ENCODE assay signal across 9 cellular contexts in genomic region chr16:85350973-85351372, GRCh38.
A peak's percentile ranks its signal among the peaks of the same experiment; 100 is the strongest.
DNase-seq lines count a peak whose midpoint lies in the region; ATAC-seq lines count a peak whose summit lies in the region.
"Had no signal": no experiment of that assay in that cellular context is flagged by ENCODE, and none has a peak within 500 bp of the region (broad histone marks: within the 10 kb centered on the region; RNA-seq: fewer than 3 reads in every experiment).

No MANE protein-coding gene starts in this region.

- H3K9me3 Mint-ChIP-seq in stimulated activated effector memory CD8-positive, alpha-beta T cell treated with anti-CD3 and anti-CD28 coated beads, Interleukin-12 subunit alpha, Interleukin-12 subunit beta, amount 100 ng/mL, for 72 hours: no peaks in the 10 kb centered on the region

- H3K4me1 Mint-ChIP-seq in stimulated activated effector memory CD8-positive, alpha-beta T cell treated with anti-CD3 and anti-CD28 coated beads, Interleukin-12 subunit alpha, Interleukin-12 subunit beta, amount 100 ng/mL, for 72 hours: no peaks in the 10 kb centered on the region

- DNase-seq in NCI-H187 (lab: John Stamatoyannopoulos, UW) (peak; percentile 16 to 25), NCI-H187 treated with DMSO at 0.1 percent for 48 hours (lab: John Stamatoyannopoulos, UW) (no peak), SJSA1 (ENCODE audit: low read depth in 1 of 2, low spot score in 2 of 2) (peak; percentile 94 to 98), foreskin melanocyte (peak; percentile 93), putamen (ENCODE audit: low spot score) (peak; percentile 87), germinal center (ENCODE audit: low spot score) (no peak)
- DNase-seq in stimulated activated effector memory CD8-positive, alpha-beta T cell treated with anti-CD3 and anti-CD28 coated beads, Interleukin-12 subunit alpha, Interleukin-12 subunit beta, amount 100 ng/mL, for 72 hours (ENCODE audit: low spot score in 2 of 2): no peak

- ATAC-seq in HG02571 (IDR thresholded peaks at IDR 0.05; ENCODE audit: unreplicated experiment): no peak
- ATAC-seq in stimulated activated effector memory CD8-positive, alpha-beta T cell treated with anti-CD3 and anti-CD28 coated beads, Interleukin-12 subunit alpha, Interleukin-12 subunit beta, amount 100 ng/mL, for 72 hours: no peak

- peaks cover 50% of the 10 kb centered on the region for H3K4me1 ChIP-seq in SJSA1 (replicated peaks)

- H3K27ac ChIP-seq in SJSA1: peak overlapping the region; percentile 28; the same call in 1 of the 2 replicates
- H3K27ac ChIP-seq: skin epidermis had no signal

- no peak overlapping the region for H3K4me3 ChIP-seq in SJSA1
- H3K4me3 ChIP-seq: skin epidermis had no signal

- no peaks in the 10 kb centered on the region; the same call in 1 of the 2 replicates for H3K9me3 ChIP-seq in SJSA1 (replicated peaks)

- H3K36me3 Mint-ChIP-seq in stimulated activated effector memory CD8-positive, alpha-beta T cell treated with anti-CD3 and anti-CD28 coated beads, Interleukin-12 subunit alpha, Interleukin-12 subunit beta, amount 100 ng/mL, for 72 hours: no peaks in the 10 kb centered on the region

- no peaks in the 10 kb centered on the region for H3K27me3 ChIP-seq in SJSA1 (replicated peaks)

- no peak overlapping the region for H3K4me3 Mint-ChIP-seq in stimulated activated effector memory CD8-positive, alpha-beta T cell treated with anti-CD3 and anti-CD28 coated beads, Interleukin-12 subunit alpha, Interleukin-12 subunit beta, amount 100 ng/mL, for 72 hours

- H3K27ac Mint-ChIP-seq in stimulated activated effector memory CD8-positive, alpha-beta T cell treated with anti-CD3 and anti-CD28 coated beads, Interleukin-12 subunit alpha, Interleukin-12 subunit beta, amount 100 ng/mL, for 72 hours: no peak overlapping the region

- peaks cover 9% of the 10 kb centered on the region; the same call in 1 of the 2 replicates for H3K36me3 ChIP-seq in SJSA1

Comparison
In these comparisons a context has a peak if more than half of its experiments do, and no peak if none do; other contexts are left out.
1. DNase-seq: peak in NCI-H187 (2 of 2), SJSA1 (2 of 2), foreskin melanocyte (single experiment) and putamen (single experiment); none in NCI-H187 treated with DMSO at 0.1 percent for 48 hours (single experiment), germinal center (single experiment) and stimulated activated effector memory CD8-positive, alpha-beta T cell treated with anti-CD3 and anti-CD28 coated beads, Interleukin-12 subunit alpha, Interleukin-12 subunit beta, amount 100 ng/mL, for 72 hours (0 of 2).